ENCODE assay signal across 17 cellular contexts in the genomic region with DNA sequence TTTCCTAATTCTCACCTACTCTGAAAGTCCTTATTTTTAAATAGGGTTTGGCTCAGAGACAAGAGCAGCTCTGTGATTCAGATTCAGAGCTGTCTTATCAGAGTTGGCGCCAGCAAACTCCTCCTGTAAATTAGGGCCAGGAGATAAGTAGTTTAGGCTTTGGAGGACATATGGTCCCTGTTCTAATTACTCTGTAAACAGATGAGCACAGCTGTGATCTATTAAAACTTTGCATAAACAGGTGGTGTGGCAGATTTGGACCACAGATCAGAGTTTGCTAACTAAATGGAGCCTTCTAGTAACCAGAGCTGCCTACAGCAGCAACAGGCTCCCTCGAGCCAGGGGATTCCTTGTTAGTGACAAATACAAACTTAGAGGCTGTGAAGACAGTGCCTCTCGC. TPM values are rescaled to one million over a fixed set of nuclear protein-coding genes. Genes with fewer than 3 reads are reported as not detected.
DNase-seq lines count a peak whose midpoint lies in the region; ATAC-seq, FAIRE-seq and TF ChIP-seq lines count a peak whose summit lies in the region.
"Had no signal": no experiment of that assay in that cellular context is flagged by ENCODE, and none has a peak within 500 bp of the region (broad histone marks: within the 10 kb centered on the region; RNA-seq: fewer than 3 reads in every experiment).

No MANE protein-coding gene starts in this region.

- POLR2A ChIA-PET in T-cell (lab: Charles Lee): interaction anchor here in 1 of 2 donors (0.6 kb wide), 1 partner anchor 959 kb away, joined by 4 read pairs; no protein-coding TSS in a partner anchor

- H2AFZ ChIP-seq in OCI-LY1 (ENCODE audit: low read length): no peak overlapping the region

- no peaks in the 10 kb centered on the region for H4K20me1 ChIP-seq in OCI-LY1 (ENCODE audit: insufficient read depth, low read length)

- no peak overlapping the region for H3K9ac ChIP-seq in OCI-LY1 (ENCODE audit: low read length)

- H3K4me3 Mint-ChIP-seq in activated naive CD8-positive, alpha-beta T cell treated with anti-CD3 and anti-CD28 coated beads for 36 hours: no peak overlapping the region
- H3K4me3 Mint-ChIP-seq in T-cell: no peak overlapping the region
- H3K4me3 Mint-ChIP-seq: WTC11 had no signal

- peaks cover 4% of the 10 kb centered on the region; the same call in 1 of the 2 replicates for H3K36me3 ChIP-seq in OCI-LY1 (ENCODE audit: insufficient read depth, low read length)
- H3K36me3 ChIP-seq: HAP-1, pancreas had no signal

- H3K27me3 ChIP-seq in OCI-LY1 (ENCODE audit: insufficient read depth, low read length): no peaks in the 10 kb centered on the region
- H3K27me3 ChIP-seq: pancreas had no signal

- H3K4me1 ChIP-seq in OCI-LY1 (ENCODE audit: insufficient read depth, low read length, severe bottlenecking): peaks cover 17% of the 10 kb centered on the region
- H3K4me1 ChIP-seq: HAP-1, pancreas had no signal

- no peak overlapping the region for H3K4me3 ChIP-seq in OCI-LY1 (ENCODE audit: low read depth, low read length, poor library complexity, severe bottlenecking)
- H3K4me3 ChIP-seq: HAP-1, pancreas had no signal

- no peak for ATAC-seq in HG03565 (IDR thresholded peaks at IDR 0.05; ENCODE audit: unreplicated experiment)
- ATAC-seq in T-cell (replicated peaks in 1 of 4): no peak
- ATAC-seq: PC-3, WTC11 had no signal

- H3K4me2 ChIP-seq in OCI-LY1 (ENCODE audit: low read length): no peak overlapping the region

- FAIRE-seq in islet of Langerhans (lab: Jason Lieb, UNC): peak; percentile 84
- FAIRE-seq: pancreas had no signal

- H3K79me2 ChIP-seq in OCI-LY1 (ENCODE audit: insufficient read depth, low read length): no peaks in the 10 kb centered on the region

- H3K27me3 Mint-ChIP-seq in activated naive CD8-positive, alpha-beta T cell treated with anti-CD3 and anti-CD28 coated beads for 36 hours: no peaks in the 10 kb centered on the region
- no peaks in the 10 kb centered on the region for H3K27me3 Mint-ChIP-seq in T-cell

- H3K36me3 Mint-ChIP-seq in activated naive CD8-positive, alpha-beta T cell treated with anti-CD3 and anti-CD28 coated beads for 36 hours: no peaks in the 10 kb centered on the region
- H3K36me3 Mint-ChIP-seq in T-cell: peaks cover 2% of the 10 kb centered on the region
- H3K36me3 Mint-ChIP-seq: WTC11 had no signal

- H3F3A ChIP-seq in OCI-LY1 (ENCODE audit: insufficient read depth, low read length): no peaks in the 10 kb centered on the region

- H3K27ac ChIP-seq in OCI-LY1 (ENCODE audit: low read depth, low read length, poor library complexity, severe bottlenecking): peak overlapping the region; percentile 20
- H3K27ac ChIP-seq: pancreas had no signal

- H3K4me1 Mint-ChIP-seq in activated naive CD8-positive, alpha-beta T cell treated with anti-CD3 and anti-CD28 coated beads for 36 hours: no peaks in the 10 kb centered on the region
- H3K4me1 Mint-ChIP-seq in T-cell: no peaks in the 10 kb centered on the region
- H3K4me1 Mint-ChIP-seq: WTC11 had no signal

- H3K9me3 ChIP-seq in OCI-LY1 (ENCODE audit: low read length): no peaks in the 10 kb centered on the region
- H3K9me3 ChIP-seq: HAP-1, pancreas had no signal

- no peak overlapping the region for H3K27ac Mint-ChIP-seq in activated naive CD8-positive, alpha-beta T cell treated with anti-CD3 and anti-CD28 coated beads for 36 hours
- H3K27ac Mint-ChIP-seq in T-cell: no peak overlapping the region
- H3K27ac Mint-ChIP-seq: WTC11 had no signal

- DNase-seq in COLO668 (lab: John Stamatoyannopoulos, UW; ENCODE audit: unreplicated experiment): peak; percentile 34
- peak; percentile 65 for DNase-seq in NCI-H1092 treated with DMSO at 0.1 percent for 48 hours (lab: John Stamatoyannopoulos, UW)
- DNase-seq in dedifferentiated amniotic fluid mesenchymal stem cell (ENCODE audit: extremely low spot score): no peak
- DNase-seq in activated naive CD8-positive, alpha-beta T cell treated with anti-CD3 and anti-CD28 coated beads for 36 hours: no peak
- DNase-seq in T-cell: no peak
- DNase-seq: activated naive CD4-positive, alpha-beta T cell treated with Interleukin-2 at 50 U/mL for 16 hours; caudate nucleus; effector memory CD4-positive, alpha-beta T cell; midbrain; NCI-H1930; pancreas; PC-3 had no signal

- H3K9me3 Mint-ChIP-seq in activated naive CD8-positive, alpha-beta T cell treated with anti-CD3 and anti-CD28 coated beads for 36 hours: no peaks in the 10 kb centered on the region
- no peaks in the 10 kb centered on the region for H3K9me3 Mint-ChIP-seq in T-cell
- H3K9me3 Mint-ChIP-seq: WTC11 had no signal

- TF ChIP-seq CTCF in OCI-LY1 (IDR thresholded peaks at IDR 0.05; ENCODE audit: low read length): no peak

- H3K9me2 ChIP-seq in OCI-LY1 (ENCODE audit: low read depth, low read length): no peaks in the 10 kb centered on the region

- CTCF ChIA-PET in T-cell (lab: Charles Lee): no interaction called here

RNA-seq across cellular contexts. Expression of a gene that starts 27.9 kb away (rescaled TPM):
- total RNA-seq in activated naive CD8-positive, alpha-beta T cell treated with anti-CD3 and anti-CD28 coated beads for 36 hours: under 1 TPM; 0.60 to 0.72 TPM
- 10 to 100 TPM in 2 of 5 donors, 1 to 10 TPM in 3; 8.2 to 12.6 (median 9.9) TPM for total RNA-seq in T-cell

RNA-seq across cellular contexts. Expression of a gene that starts 41.9 kb away (rescaled TPM):
- 10 to 100 TPM; 41.6 to 43.8 TPM for total RNA-seq in activated naive CD8-positive, alpha-beta T cell treated with anti-CD3 and anti-CD28 coated beads for 36 hours
- total RNA-seq in T-cell: 10 to 100 TPM; 72.0 to 82.5 (median 79.4) TPM

Comparison
In these comparisons a context has a peak if more than half of its experiments do, and no peak if none do; other contexts are left out.
1. DNase-seq: peak in COLO668 (single experiment) and NCI-H1092 treated with DMSO at 0.1 percent for 48 hours (single experiment); none in dedifferentiated amniotic fluid mesenchymal stem cell (single experiment), activated naive CD8-positive, alpha-beta T cell treated with anti-CD3 and anti-CD28 coated beads for 36 hours (single experiment) and T-cell (0 of 34).
2. RNA of a gene that starts 27.9 kb away (total RNA-seq): 8.2 to 12.6 TPM in T-cell; 0.60 to 0.72 TPM in activated naive CD8-positive, alpha-beta T cell treated with anti-CD3 and anti-CD28 coated beads for 36 hours; every median in the first group is over 4 times any median in the second.